Comparison of ENCODE assay signal across 8 cellular contexts in genomic region chr7:139361523-139361922, GRCh38. TPM values are rescaled to one million over a fixed set of nuclear protein-coding genes. Genes with fewer than 3 reads are reported as not detected.
DNase-seq lines count a peak whose midpoint lies in the region; ATAC-seq and TF ChIP-seq lines count a peak whose summit lies in the region.

No MANE protein-coding gene starts in this region.

- no peaks in the 10 kb centered on the region for H3K9me2 ChIP-seq in Karpas-422 (replicated peaks; ENCODE audit: insufficient read depth, low read length)

- ATAC-seq in GM18858 (IDR thresholded peaks at IDR 0.05; ENCODE audit: unreplicated experiment) (no peak), HG03039 (IDR thresholded peaks at IDR 0.05; ENCODE audit: unreplicated experiment) (no peak)

- H3K27me3 ChIP-seq in BJ (ENCODE audit: control insufficient read depth, insufficient read depth, low read length) (no peaks in the 10 kb centered on the region), Karpas-422 (ENCODE audit: low read length) (no peaks in the 10 kb centered on the region), colonic mucosa (no peaks in the 10 kb centered on the region)

- peak overlapping the region; percentile 92 for H3K4me2 ChIP-seq in Karpas-422 (ENCODE audit: low read depth, low read length, poor library complexity, severe bottlenecking)

- no peaks in the 10 kb centered on the region for H3K27me3 Mint-ChIP-seq in nephron (ENCODE audit: low read depth)

- DNase-seq in BJ (ENCODE audit: low read depth) (no peak), Karpas-422 (no peak), colonic mucosa (no peak), CD1c-positive myeloid dendritic cell (ENCODE audit: extremely low spot score) (no peak)
- DNase-seq in effector CD8-positive, alpha-beta T cell (lab: John Stamatoyannopoulos, UW), result no peak

- peaks cover 84% of the 10 kb centered on the region for H3K79me2 ChIP-seq in Karpas-422 (ENCODE audit: low read length)

- peaks cover 36% of the 10 kb centered on the region for H3K4me1 ChIP-seq in Karpas-422 (ENCODE audit: low read length)
- H3K4me1 ChIP-seq in colonic mucosa, result peaks cover 11% of the 10 kb centered on the region

- H3K36me3 Mint-ChIP-seq in nephron (ENCODE audit: low read depth), result peaks cover 24% of the 10 kb centered on the region

- TF ChIP-seq CTCF in BJ (IDR thresholded peaks at IDR 0.05; ENCODE audit: insufficient read depth, low read depth, low read length) (no peak), colonic mucosa (IDR thresholded peaks at IDR 0.05) (no peak), nephron (IDR thresholded peaks at IDR 0.05; ENCODE audit: unreplicated experiment in 3 of 3) (no peak)

- peak overlapping the region; percentile 90 for H3K27ac ChIP-seq in Karpas-422 (ENCODE audit: low read length)
- H3K27ac ChIP-seq in colonic mucosa, result peak overlapping the region; percentile 100

- H3K9me3 Mint-ChIP-seq in nephron, result no peaks in the 10 kb centered on the region

- H3K4me3 ChIP-seq in BJ (ENCODE audit: low read depth, low read length) (peak overlapping the region; percentile 100), Karpas-422 (ENCODE audit: low read length) (peak overlapping the region; percentile 87), colonic mucosa (peak overlapping the region; percentile 82)

- POLR2A ChIA-PET in BJ (lab: Charles Lee), result no interaction called here

- intact Hi-C loops in colonic mucosa (cut with DNase I), result no loop called here

- peaks cover 37% of the 10 kb centered on the region for H3K4me1 Mint-ChIP-seq in nephron

- H3K36me3 ChIP-seq in BJ (ENCODE audit: control insufficient read depth, insufficient read depth, low read length) (no peaks in the 10 kb centered on the region), Karpas-422 (ENCODE audit: insufficient read depth, low read length) (peaks cover 31% of the 10 kb centered on the region), colonic mucosa (no peaks in the 10 kb centered on the region)

- H3K27ac Mint-ChIP-seq in nephron, result peak overlapping the region; percentile 99 to 100 (median 99)

- peaks cover 26% of the 10 kb centered on the region for H4K20me1 ChIP-seq in Karpas-422 (ENCODE audit: insufficient read depth, low read depth, low read length)

- no peak overlapping the region for H2AFZ ChIP-seq in Karpas-422 (ENCODE audit: low read length)

- H3K9me3 ChIP-seq in Karpas-422 (ENCODE audit: low read length) (no peaks in the 10 kb centered on the region), colonic mucosa (no peaks in the 10 kb centered on the region)

- H3K4me3 Mint-ChIP-seq in nephron, result peak overlapping the region; percentile 95 to 100 (median 97)

- H3K9ac ChIP-seq in Karpas-422 (ENCODE audit: low read length), result peak overlapping the region; percentile 100
- peak overlapping the region in 1 of 2 donors; percentile 98 for H3K9ac ChIP-seq in colonic mucosa (ENCODE audit: low read depth in 2 of 2, low read length in 2 of 2)

- CTCF ChIA-PET in BJ (lab: Yijun Ruan, JAX), result no interaction called here

RNA-seq across cellular contexts. Expression of gene LUC7L2, which starts 1.8 kb away (rescaled TPM):
- polyA plus RNA-seq in BJ (2011; rRNA removed), result 22.3 and 34.9 TPM in 2 replicates
- 14.7 and 19.7 TPM in 2 replicates for polyA minus RNA-seq in BJ (2011; rRNA and poly(A)+ RNA removed)
- total RNA-seq in Karpas-422 (2014; rRNA removed; shearing (Covaris generic); ENCODE audit: low replicate concordance), result 66.2 and 82.0 TPM in 2 replicates
- total RNA-seq in colonic mucosa, result 100 to 1,000 TPM in 1 of 2 donors, 10 to 100 TPM in 1; 61.3 to 107 TPM

RNA-seq across cellular contexts. Expression of gene FMC1, which starts 20.4 kb away (rescaled TPM):
- polyA plus RNA-seq in BJ (2011; rRNA removed), result 9.9 and 12.1 TPM in 2 replicates
- 5.4 and 6.5 TPM in 2 replicates for polyA minus RNA-seq in BJ (2011; rRNA and poly(A)+ RNA removed)
- total RNA-seq in Karpas-422 (2014; rRNA removed; shearing (Covaris generic); ENCODE audit: low replicate concordance), result 18.0 and 24.7 TPM in 2 replicates
- 10 to 100 TPM; 21.6 to 23.0 TPM for total RNA-seq in colonic mucosa
